Comparison of ENCODE assay signal across 23 cellular contexts in genomic region chr5:5487961-5488360, GRCh38.
"Had no signal": no experiment of that assay in that cellular context is flagged by ENCODE, and none has a peak within 500 bp of the region (broad histone marks: within the 10 kb centered on the region; RNA-seq: fewer than 3 reads in every experiment).

No MANE protein-coding gene starts in this region.

- H3K4me1 ChIP-seq: foreskin keratinocyte, sigmoid colon had no signal

- H3K9me3 ChIP-seq: left lung, sigmoid colon, tibial artery had no signal

- H3K27ac Mint-ChIP-seq: activated naive CD8-positive, alpha-beta T cell treated with anti-CD3 and anti-CD28 coated beads for 36 hours had no signal

- H3K4me3 Mint-ChIP-seq: activated naive CD8-positive, alpha-beta T cell treated with anti-CD3 and anti-CD28 coated beads for 36 hours; nephron progenitor cell had no signal

- H3K27ac ChIP-seq: foreskin keratinocyte, hepatocyte, left lung, sigmoid colon, tibial artery had no signal

- H3K4me3 ChIP-seq: hepatocyte, left lung, sigmoid colon, tibial artery had no signal

- ATAC-seq: foreskin keratinocyte, left lung, SK-N-SH treated with all-trans-retinoic acid at 6 μM for 48 hours had no signal

- H3K9me3 Mint-ChIP-seq: activated naive CD8-positive, alpha-beta T cell treated with anti-CD3 and anti-CD28 coated beads for 36 hours; immature natural killer cell; nephron progenitor cell had no signal

- DNase-seq: activated CD4-positive, alpha-beta T cell treated with anti-CD3 and anti-CD28 coated beads for 1 hour; activated CD4-positive, alpha-beta T cell treated with anti-CD3 and anti-CD28 coated beads, Interleukin-2, amount 50 U/mL, for 4 hours; activated naive CD8-positive, alpha-beta T cell treated with anti-CD3 and anti-CD28 coated beads for 36 hours; amniotic stem cell; cerebellar nuclear complex; cortex of kidney; foreskin keratinocyte; immature natural killer cell; kidney glomerular epithelial cell; left lung; midbrain; nephron progenitor cell; nucleus accumbens; posterior cingulate gyrus; SIG-M5; sigmoid colon; stimulated activated CD4-positive, alpha-beta T cell treated with anti-CD3 and anti-CD28 coated beads, Interleukin-2, amount 100 ng/mL, for 48 hours; stimulated activated CD8-positive, alpha-beta memory T cell treated with anti-CD3 and anti-CD28 coated beads, Interleukin-4, amount 100 ng/mL, for 48 hours; stimulated activated naive CD4-positive, alpha-beta T cell treated with Interleukin-2 at 50 U/mL for 16 hours; substantia nigra; tibial artery had no signal

- H3K27me3 ChIP-seq: foreskin keratinocyte, hepatocyte, left lung, sigmoid colon, tibial artery had no signal

- H3K36me3 Mint-ChIP-seq: activated naive CD8-positive, alpha-beta T cell treated with anti-CD3 and anti-CD28 coated beads for 36 hours had no signal

- H3K27me3 Mint-ChIP-seq: activated naive CD8-positive, alpha-beta T cell treated with anti-CD3 and anti-CD28 coated beads for 36 hours had no signal
